ENCODE assay signal across 29 cellular contexts in the genomic region with DNA sequence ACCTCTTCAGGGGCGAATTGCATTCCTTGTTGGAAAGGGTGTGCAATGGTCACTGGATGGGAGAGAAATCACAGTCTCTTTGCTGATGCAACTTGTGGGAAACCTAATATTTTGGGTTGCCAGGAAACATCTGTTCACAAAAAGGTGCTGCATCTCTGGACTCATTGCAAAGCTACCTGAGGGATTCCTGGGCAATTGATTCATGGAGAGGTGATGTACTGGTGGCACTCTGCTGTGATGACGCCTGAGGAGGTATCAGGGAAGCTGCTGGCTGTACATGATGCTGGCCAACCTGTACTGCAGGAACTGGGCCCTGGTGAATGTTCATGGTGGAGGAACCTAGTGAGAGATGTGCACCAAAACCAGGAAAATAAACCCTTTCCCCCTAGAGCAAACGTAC.
"Had no signal": no experiment of that assay in that cellular context is flagged by ENCODE, and none has a peak within 500 bp of the region (broad histone marks: within the 10 kb centered on the region; RNA-seq: fewer than 3 reads in every experiment).

No MANE protein-coding gene starts in this region.

- H3K9me3 Mint-ChIP-seq: dendritic cell treated with granulocyte-macrophage colony-stimulating factor and Interleukin-4, amounts not matched to agents 40 ng/mL and 50 ng/mL, for 4 days had no signal

- H3K27ac Mint-ChIP-seq: dendritic cell treated with granulocyte-macrophage colony-stimulating factor and Interleukin-4, amounts not matched to agents 40 ng/mL and 50 ng/mL, for 4 days; effector memory CD8-positive, alpha-beta T cell; endodermal cell had no signal

- H3K4me3 ChIP-seq: colonic mucosa, coronary artery, dorsolateral prefrontal cortex, esophagus muscularis mucosa, esophagus squamous epithelium, gastrocnemius medialis, gastroesophageal sphincter, heart left ventricle, heart right ventricle had no signal

- ATAC-seq: effector memory CD8-positive, alpha-beta T cell; esophagus mucosa; foreskin keratinocyte; gastrocnemius medialis; gastroesophageal sphincter; heart left ventricle; heart right ventricle had no signal

- FAIRE-seq: colon, endometrium, endothelial cell of umbilical vein, frontal cortex had no signal

- H3K4me3 Mint-ChIP-seq: dendritic cell treated with granulocyte-macrophage colony-stimulating factor and Interleukin-4, amounts not matched to agents 40 ng/mL and 50 ng/mL, for 4 days; effector memory CD8-positive, alpha-beta T cell; endodermal cell had no signal

- H3K27me3 Mint-ChIP-seq: dendritic cell treated with granulocyte-macrophage colony-stimulating factor and Interleukin-4, amounts not matched to agents 40 ng/mL and 50 ng/mL, for 4 days; effector memory CD8-positive, alpha-beta T cell had no signal

- H3K27me3 ChIP-seq: colonic mucosa, esophagus muscularis mucosa, esophagus squamous epithelium, foreskin keratinocyte, gastrocnemius medialis, gastroesophageal sphincter, heart left ventricle, heart right ventricle had no signal

- H3K9me3 ChIP-seq: colonic mucosa, esophagus muscularis mucosa, esophagus squamous epithelium, gastrocnemius medialis, gastroesophageal sphincter had no signal

- H3K4me1 ChIP-seq: colonic mucosa, esophagus muscularis mucosa, esophagus squamous epithelium, gastrocnemius medialis, gastroesophageal sphincter, heart left ventricle, heart right ventricle had no signal

- H3K36me3 ChIP-seq: colonic mucosa, esophagus muscularis mucosa, esophagus squamous epithelium, gastrocnemius medialis, gastroesophageal sphincter, heart left ventricle, heart right ventricle had no signal

- H3K4me1 Mint-ChIP-seq: endodermal cell had no signal

- DNase-seq: colonic mucosa; cortex of kidney; dermis blood vessel endothelial cell; dorsolateral prefrontal cortex; effector CD4-positive, alpha-beta T cell; effector CD8-positive, alpha-beta T cell; effector memory CD4-positive, alpha-beta T cell; effector memory CD8-positive, alpha-beta T cell; endodermal cell; erythroblast; esophagus squamous epithelium; foreskin fibroblast; foreskin keratinocyte; foreskin melanocyte; gastrocnemius medialis; glutamatergic neuron; head of caudate nucleus; heart left ventricle; heart right ventricle had no signal

- H3K27ac ChIP-seq: colonic mucosa, coronary artery, dorsolateral prefrontal cortex, epithelial cell of prostate, esophagus muscularis mucosa, esophagus squamous epithelium, foreskin keratinocyte, gastrocnemius medialis, gastroesophageal sphincter, heart left ventricle, heart right ventricle had no signal
